20 cellular contexts compared by ENCODE assay signal in the genomic region with DNA sequence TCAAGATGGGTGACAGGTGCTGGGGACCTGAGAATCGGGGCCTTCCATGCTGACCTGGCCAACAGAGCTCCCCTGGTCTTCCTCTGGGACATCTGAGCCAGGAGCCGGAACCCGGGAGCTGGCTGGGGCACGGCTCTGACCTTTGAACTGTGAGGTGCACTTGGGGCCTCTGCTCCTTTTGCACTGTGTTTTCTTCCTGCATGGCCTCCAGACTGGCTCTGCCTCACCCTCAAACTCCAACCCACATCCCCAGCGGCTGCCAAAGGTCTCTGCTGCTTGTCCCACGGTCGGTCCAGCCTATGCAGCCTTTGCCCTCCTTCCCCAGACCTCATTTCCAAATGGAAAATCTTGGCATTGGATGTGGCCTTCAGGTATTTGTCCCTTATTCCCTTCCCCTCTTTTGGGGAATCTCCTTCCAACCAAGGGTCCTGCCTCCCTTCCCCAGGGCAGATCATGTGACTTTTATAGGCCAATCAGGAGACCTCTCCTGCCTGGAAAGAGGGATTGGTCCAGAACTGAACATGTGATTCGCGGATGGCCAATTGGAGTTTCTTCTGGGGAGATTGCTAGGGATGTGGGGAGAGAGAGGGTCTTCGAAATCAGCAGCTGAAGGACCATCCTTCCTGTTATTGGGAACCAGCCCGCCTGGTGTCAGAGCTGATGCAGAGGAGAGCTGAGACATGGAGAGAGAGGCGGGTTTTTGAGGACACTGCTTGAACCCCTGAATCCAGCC.
A peak's percentile ranks its signal among the peaks of the same experiment; 100 is the strongest.
DNase-seq lines count a peak whose midpoint lies in the region; ATAC-seq and TF ChIP-seq lines count a peak whose summit lies in the region.
"Had no signal": no experiment of that assay in that cellular context is flagged by ENCODE, and none has a peak within 500 bp of the region (broad histone marks: within the 10 kb centered on the region; RNA-seq: fewer than 3 reads in every experiment).

No MANE protein-coding gene starts in this region.

- peak; percentile 64 to 74 (median 66) for ATAC-seq in right lobe of liver
- ATAC-seq in GM21723 (IDR thresholded peaks at IDR 0.05; ENCODE audit: unreplicated experiment): no peak
- ATAC-seq in GM21360 (IDR thresholded peaks at IDR 0.05; ENCODE audit: unreplicated experiment): no peak
- ATAC-seq: CD8-positive, alpha-beta T cell had no signal

- H3K27me3 ChIP-seq in colonic mucosa (no peaks in the 10 kb centered on the region), right lobe of liver (no peaks in the 10 kb centered on the region), testis (no peaks in the 10 kb centered on the region)
- H3K27me3 ChIP-seq: BE2C had no signal

- intact Hi-C loops in colonic mucosa (cut with DNase I) (no loop called here), right lobe of liver (cut with DNase I) (no loop called here), testis (cut with DNase I; ENCODE audit: low total_unique reads) (no loop called here)

- 58% methylated on average over 7 of the region's 12 CpGs for WGBS in right lobe of liver (ENCODE audit: insufficient coverage, low coverage, low lambda C conversion rate, missing lambda C conversion rate)
- WGBS in testis, 2 donors: 50 to 67% methylated on average over 12 of the region's 12 CpGs

- TF ChIP-seq POLR2A in right lobe of liver (IDR thresholded peaks at IDR 0.05) (no peak), testis (IDR thresholded peaks at IDR 0.05) (no peak)

- no peak for TF ChIP-seq CTCF in colonic mucosa (IDR thresholded peaks at IDR 0.05)
- no peak for TF ChIP-seq CTCF in right lobe of liver (IDR thresholded peaks at IDR 0.05)
- TF ChIP-seq CTCF in testis (IDR thresholded peaks at IDR 0.05): no peak

- peak; percentile 4 for DNase-seq in NAMALWA (ENCODE audit: low spot score)
- peak; percentile 24 for DNase-seq in colonic mucosa
- DNase-seq in right lobe of liver: peak in 1 of 3 donors; percentile 69
- peak; percentile 32 for DNase-seq in testis
- no peak for DNase-seq in T-helper 9 cell
- DNase-seq: BE2C; CD8-positive, alpha-beta T cell; DND-41; GDM1; GM23248; Karpas-422; MM.1S; NCI-H1105 treated with DMSO at 0.1 percent for 48 hours; NCI-H1930; NCI-H2171; NCI-H510A; Right ventricle myocardium superior had no signal

- H3K9me3 ChIP-seq in colonic mucosa: no peaks in the 10 kb centered on the region
- H3K9me3 ChIP-seq in right lobe of liver: no peaks in the 10 kb centered on the region
- no peaks in the 10 kb centered on the region for H3K9me3 ChIP-seq in testis
- H3K9me3 ChIP-seq: BE2C had no signal

- H3K27ac ChIP-seq in colonic mucosa: no peak overlapping the region
- H3K27ac ChIP-seq in right lobe of liver: peak overlapping the region in 1 of 3 donors; percentile 43
- H3K27ac ChIP-seq in testis: no peak overlapping the region
- H3K27ac ChIP-seq: GM23248, HL-60 had no signal

- no peaks in the 10 kb centered on the region for H3K4me1 ChIP-seq in colonic mucosa
- peaks cover 0 to 22% (median 3%) of the 10 kb centered on the region in 4 donors for H3K4me1 ChIP-seq in right lobe of liver
- H3K4me1 ChIP-seq in testis: no peaks in the 10 kb centered on the region
- H3K4me1 ChIP-seq: BE2C had no signal

- H3K4me3 ChIP-seq in colonic mucosa (no peak overlapping the region), right lobe of liver (no peak overlapping the region), testis (peak overlapping the region in 1 of 2 donors; percentile 6)
- H3K4me3 ChIP-seq: GM23248 had no signal

- no peak overlapping the region for H3K9ac ChIP-seq in colonic mucosa (ENCODE audit: low read depth in 2 of 2, low read length in 2 of 2)
- H3K9ac ChIP-seq: GM23248 had no signal

- H3K36me3 ChIP-seq in colonic mucosa: no peaks in the 10 kb centered on the region
- H3K36me3 ChIP-seq in right lobe of liver: no peaks in the 10 kb centered on the region
- no peaks in the 10 kb centered on the region for H3K36me3 ChIP-seq in testis (ENCODE audit: low read depth, missing control alignments)
- H3K36me3 ChIP-seq: BE2C had no signal

Comparison
In these comparisons a context has a peak if more than half of its experiments do, and no peak if none do; other contexts are left out.
1. ATAC-seq: peak in right lobe of liver (4 of 4); none in GM21723 (single experiment) and GM21360 (single experiment).